In genomic region chr2:198710562-198710961, GRCh38 we compare ENCODE assay signal across 23 cellular contexts.
DNase-seq lines count a peak whose midpoint lies in the region; ATAC-seq, FAIRE-seq and TF ChIP-seq lines count a peak whose summit lies in the region.
"Had no signal": no experiment of that assay in that cellular context is flagged by ENCODE, and none has a peak within 500 bp of the region (broad histone marks: within the 10 kb centered on the region; RNA-seq: fewer than 3 reads in every experiment).

No MANE protein-coding gene starts in this region.

- no peaks in the 10 kb centered on the region for H3K27me3 ChIP-seq in right lobe of liver
- H3K27me3 ChIP-seq in HepG2 (ENCODE audit: control insufficient read depth in 1 of 2, insufficient read depth in 2 of 2, low read length in 2 of 2) = no peaks in the 10 kb centered on the region
- H3K27me3 ChIP-seq in hepatocyte = no peaks in the 10 kb centered on the region
- H3K27me3 ChIP-seq: BLaER1 had no signal

- H3K4me1 ChIP-seq in right lobe of liver (no peaks in the 10 kb centered on the region), HepG2 (ENCODE audit: insufficient read depth, low read length) (no peaks in the 10 kb centered on the region), mucosa of descending colon (ENCODE audit: low read depth) (peaks cover 15% of the 10 kb centered on the region), hepatocyte (ENCODE audit: insufficient read depth) (no peaks in the 10 kb centered on the region)

- no peak for DNase-seq in right lobe of liver
- no peak for DNase-seq in HepG2 (ENCODE audit: low spot score)
- peak; percentile 48 for DNase-seq in NCI-H510A treated with DMSO at 0.1 percent for 48 hours (lab: John Stamatoyannopoulos, UW)
- DNase-seq in SHP77 treated with DMSO at 0.1 percent for 48 hours (lab: John Stamatoyannopoulos, UW) = peak; percentile 14
- DNase-seq in mucosa of descending colon = no peak
- DNase-seq in HuH-7.5 (ENCODE audit: low spot score) = no peak
- DNase-seq in hepatocyte (ENCODE audit: low spot score) = no peak
- no peak for DNase-seq in activated naive CD4-positive, alpha-beta T cell treated with anti-CD3 and anti-CD28 coated beads, Interleukin-2, amount 50 U/mL, for 72 hours (ENCODE audit: low spot score in 2 of 2)
- DNase-seq: CD4-positive, CD25-positive, alpha-beta regulatory T cell; CD8-positive, alpha-beta T cell; DMS 273 treated with DMSO at 0.1 percent for 48 hours; DND-41; GM23248; H7; HCEC 1CT had no signal

- H3K27ac Mint-ChIP-seq in activated naive CD4-positive, alpha-beta T cell treated with anti-CD3 and anti-CD28 coated beads, Interleukin-2, amount 50 U/mL, for 72 hours = no peak overlapping the region
- H3K27ac Mint-ChIP-seq: B cell; CD4-positive, CD25-positive, alpha-beta regulatory T cell; CD8-positive, alpha-beta T cell had no signal

- intact Hi-C loops in right lobe of liver (cut with DNase I) (no loop called here), HepG2 (cut with micrococcal nuclease; ENCODE audit: unreplicated experiment) (no loop called here), mucosa of descending colon (cut with DNase I, micrococcal nuclease) (no loop called here)

- H2AFZ ChIP-seq in HepG2 (ENCODE audit: low read length) (no peak overlapping the region), hepatocyte (no peak overlapping the region)
- H2AFZ ChIP-seq: GM23248 had no signal

- in situ Hi-C loops in HepG2 (cut with HindIII; ENCODE audit: extremely low pct_ligation_motif_present, low pct_unique_long_range_greater_than_20kb) = no loop called here

- no peak for TF ChIP-seq POLR2A in right lobe of liver (IDR thresholded peaks at IDR 0.05)
- no peak for TF ChIP-seq POLR2A in HepG2 (IDR thresholded peaks at IDR 0.05; ENCODE audit: insufficient read depth in 1 of 2, low read depth in 2 of 2, low read length in 2 of 2)

- H3K4me2 ChIP-seq in HepG2 (ENCODE audit: low read depth, low read length) (no peak overlapping the region), hepatocyte (no peak overlapping the region)
- H3K4me2 ChIP-seq: BLaER1 had no signal

- H3K9me2 ChIP-seq in hepatocyte (replicated peaks; ENCODE audit: insufficient read depth) = no peaks in the 10 kb centered on the region

- no peak for TF ChIP-seq RAD21 in HepG2 (CRISPR knock-in tag; IDR thresholded peaks at IDR 0.05)

- no peaks in the 10 kb centered on the region for H3K36me3 Mint-ChIP-seq in activated naive CD4-positive, alpha-beta T cell treated with anti-CD3 and anti-CD28 coated beads, Interleukin-2, amount 50 U/mL, for 72 hours
- H3K36me3 Mint-ChIP-seq: CD4-positive, CD25-positive, alpha-beta regulatory T cell; CD8-positive, alpha-beta T cell had no signal

- TF ChIP-seq EP300 in HepG2 (IDR thresholded peaks at IDR 0.05; ENCODE audit: low read depth in 2 of 2, low read length in 2 of 2) (no peak), HepG2 (CRISPR knock-in tag; IDR thresholded peaks at IDR 0.05; ENCODE audit: borderline replicate concordance) (no peak)

- H4K20me1 ChIP-seq in HepG2 (ENCODE audit: insufficient read depth, low read length) (no peaks in the 10 kb centered on the region), hepatocyte (ENCODE audit: insufficient read depth, poor library complexity, severe bottlenecking) (no peaks in the 10 kb centered on the region)
- H4K20me1 ChIP-seq: BLaER1 had no signal

- ATAC-seq in right lobe of liver = peak in 3 of 4 donors; percentile 30 to 87 (median 83)
- ATAC-seq in HepG2 = no peak
- peak; percentile 64 for ATAC-seq in mucosa of descending colon
- no peak for ATAC-seq in activated naive CD4-positive, alpha-beta T cell treated with anti-CD3 and anti-CD28 coated beads, Interleukin-2, amount 50 U/mL, for 72 hours
- ATAC-seq: CD8-positive, alpha-beta T cell had no signal

- POLR2A ChIA-PET in HepG2 (lab: Yijun Ruan, JAX) = no interaction called here

- WGBS in right lobe of liver (ENCODE audit: insufficient coverage, low coverage, low lambda C conversion rate, missing lambda C conversion rate) = 4% methylated on average over 1 of the region's 1 CpG
- WGBS in HepG2 (ENCODE audit: low lambda C conversion rate) = 0% methylated on average over 1 of the region's 1 CpG
- 67% methylated on average over 1 of the region's 1 CpG for WGBS in hepatocyte (ENCODE audit: low lambda C conversion rate, missing lambda C conversion rate)

- TF ChIP-seq CTCF in right lobe of liver (IDR thresholded peaks at IDR 0.05) = no peak
- no peak for TF ChIP-seq CTCF in HepG2 (CRISPR knock-in tag; IDR thresholded peaks at IDR 0.05)
- no peak for TF ChIP-seq CTCF in mucosa of descending colon (IDR thresholded peaks at IDR 0.05)
- no peak for TF ChIP-seq CTCF in hepatocyte (IDR thresholded peaks at IDR 0.05; ENCODE audit: poor library complexity)

- H3K9me3 ChIP-seq in right lobe of liver (no peaks in the 10 kb centered on the region), HepG2 (ENCODE audit: low read length) (no peaks in the 10 kb centered on the region), mucosa of descending colon (no peaks in the 10 kb centered on the region), hepatocyte (ENCODE audit: low read depth) (no peaks in the 10 kb centered on the region)

- no TSS peak for BruUV-seq in HepG2 (replicated peaks; lab: Mats Ljungman, UMichigan)

- H3K9me3 Mint-ChIP-seq in activated naive CD4-positive, alpha-beta T cell treated with anti-CD3 and anti-CD28 coated beads, Interleukin-2, amount 50 U/mL, for 72 hours = peaks cover 0 to 4% of the 10 kb centered on the region in 2 donors
- H3K9me3 Mint-ChIP-seq: CD4-positive, CD25-positive, alpha-beta regulatory T cell; CD8-positive, alpha-beta T cell had no signal

- H3K4me3 ChIP-seq in right lobe of liver = no peak overlapping the region
- H3K4me3 ChIP-seq in HepG2 (replicated peaks in 1 of 3; ENCODE audit: insufficient read depth in 1 of 3, low read depth in 2 of 3, low read length in 3 of 3) = no peak overlapping the region
- H3K4me3 ChIP-seq in mucosa of descending colon = no peak overlapping the region
- no peak overlapping the region for H3K4me3 ChIP-seq in hepatocyte
- H3K4me3 ChIP-seq: BLaER1, GM23248 had no signal

- H3K27ac ChIP-seq in right lobe of liver = no peak overlapping the region
- H3K27ac ChIP-seq in HepG2 (ENCODE audit: extremely low read length, insufficient read depth, low read length) = no peak overlapping the region
- no peak overlapping the region for H3K27ac ChIP-seq in hepatocyte
- H3K27ac ChIP-seq: BLaER1, C4-2B, GM23248 had no signal

- H3K36me3 ChIP-seq in right lobe of liver (no peaks in the 10 kb centered on the region), HepG2 (replicated peaks in 1 of 2; ENCODE audit: control insufficient read depth in 1 of 2, insufficient read depth in 2 of 2, low read length in 2 of 2) (no peaks in the 10 kb centered on the region), mucosa of descending colon (ENCODE audit: low read depth) (no peaks in the 10 kb centered on the region), hepatocyte (replicated peaks; ENCODE audit: insufficient read depth, low read depth) (no peaks in the 10 kb centered on the region)
- H3K36me3 ChIP-seq: BLaER1 had no signal

- CTCF ChIA-PET in HepG2 (lab: Yijun Ruan, JAX; ENCODE audit: low intra/inter-chr PET ratio, low total read pairs) = no interaction called here

- no peaks in the 10 kb centered on the region for H3K79me2 ChIP-seq in HepG2 (ENCODE audit: insufficient read depth, low read length)
- H3K79me2 ChIP-seq in hepatocyte = no peaks in the 10 kb centered on the region

- FAIRE-seq in HepG2 (lab: Jason Lieb, UNC) = no peak
- FAIRE-seq: A204.1, D721Med, G401.6, GM19239, H1 had no signal

- H3K9ac ChIP-seq in HepG2 (ENCODE audit: insufficient read depth, low read depth, low read length) = no peak overlapping the region
- H3K9ac ChIP-seq: BLaER1, GM23248 had no signal

TF ChIP-seq in HepG2, 621 proteins besides CTCF, POLR2A, EP300 and RAD21 (continues in another document):
- TF ChIP-seq HNF4A (CRISPR knock-in tag; IDR thresholded peaks at IDR 0.05) (no peak), ZBTB4 (CRISPR knock-in tag; IDR thresholded peaks at IDR 0.05; ENCODE audit: borderline replicate concordance) (no peak)

Comparison
In these comparisons a context has a peak if more than half of its experiments do, and no peak if none do; other contexts are left out.
1. ATAC-seq: peak in right lobe of liver (3 of 4) and mucosa of descending colon (single experiment); none in HepG2 (single experiment) and activated naive CD4-positive, alpha-beta T cell treated with anti-CD3 and anti-CD28 coated beads, Interleukin-2, amount 50 U/mL, for 72 hours (0 of 2).
2. DNase-seq: peak in NCI-H510A treated with DMSO at 0.1 percent for 48 hours (single experiment) and SHP77 treated with DMSO at 0.1 percent for 48 hours (single experiment); none in right lobe of liver (0 of 3), HepG2 (single experiment), mucosa of descending colon (0 of 3), HuH-7.5 (single experiment), hepatocyte (single experiment) and activated naive CD4-positive, alpha-beta T cell treated with anti-CD3 and anti-CD28 coated beads, Interleukin-2, amount 50 U/mL, for 72 hours (0 of 2).